Comparison of ENCODE assay signal across 1 cellular context in the genomic region with DNA sequence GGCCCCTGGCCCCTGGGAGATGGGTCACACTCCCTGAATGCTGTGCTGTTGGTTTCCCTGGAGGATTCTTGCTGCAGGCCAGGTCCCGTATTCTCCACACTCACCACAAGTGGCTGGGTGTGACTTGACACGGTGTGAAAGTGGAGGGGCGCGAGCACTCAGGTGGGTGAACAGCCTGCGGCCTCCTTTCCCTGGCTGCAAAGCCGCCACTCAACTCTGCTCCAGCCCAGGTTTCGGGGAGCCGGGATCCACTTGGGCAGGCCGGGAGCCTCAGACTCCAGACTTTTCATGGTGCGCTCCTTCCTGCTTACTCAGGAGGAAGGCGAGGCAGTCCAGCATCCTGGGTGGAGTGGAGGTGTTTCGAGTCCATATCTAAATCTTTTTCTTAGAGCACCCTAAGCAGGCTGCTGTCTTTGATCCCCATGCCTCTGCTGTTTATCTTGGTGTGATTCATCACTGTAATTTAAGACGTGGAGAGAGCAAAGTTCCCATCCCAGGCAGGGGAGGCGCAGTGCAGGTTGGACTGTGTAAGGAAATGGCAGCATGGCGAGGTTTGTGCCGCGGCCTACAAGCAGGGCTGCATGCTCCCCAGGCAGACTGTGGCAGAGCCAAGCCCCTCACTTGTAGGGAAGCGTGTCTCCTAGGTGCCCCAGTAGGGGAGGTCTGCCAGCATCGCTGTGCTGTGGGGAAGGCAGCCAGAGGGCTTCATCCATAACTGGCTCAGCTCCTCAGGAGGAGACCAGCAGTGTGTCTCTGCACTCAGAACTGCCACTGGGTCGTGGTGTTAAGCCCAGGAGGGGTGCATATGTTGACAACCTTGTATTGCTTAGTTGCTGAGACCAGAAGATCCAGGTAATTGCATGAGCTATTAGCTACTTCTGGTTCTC.
TF ChIP-seq lines count a peak whose summit lies in the region.

No MANE protein-coding gene starts in this region.

TF ChIP-seq in HepG2, 621 proteins besides CTCF, POLR2A, EP300 and RAD21:
- TF ChIP-seq, protein P1, sequence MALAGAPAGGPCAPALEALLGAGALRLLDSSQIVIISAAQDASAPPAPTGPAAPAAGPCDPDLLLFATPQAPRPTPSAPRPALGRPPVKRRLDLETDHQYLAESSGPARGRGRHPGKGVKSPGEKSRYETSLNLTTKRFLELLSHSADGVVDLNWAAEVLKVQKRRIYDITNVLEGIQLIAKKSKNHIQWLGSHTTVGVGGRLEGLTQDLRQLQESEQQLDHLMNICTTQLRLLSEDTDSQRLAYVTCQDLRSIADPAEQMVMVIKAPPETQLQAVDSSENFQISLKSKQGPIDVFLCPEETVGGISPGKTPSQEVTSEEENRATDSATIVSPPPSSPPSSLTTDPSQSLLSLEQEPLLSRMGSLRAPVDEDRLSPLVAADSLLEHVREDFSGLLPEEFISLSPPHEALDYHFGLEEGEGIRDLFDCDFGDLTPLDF (CRISPR knock-in tag; IDR thresholded peaks at IDR 0.05), result no peak
- TF ChIP-seq ZBTB33 (CRISPR knock-in tag; IDR thresholded peaks at IDR 0.05) (peak; percentile 87), FOSL2 (CRISPR knock-in tag; IDR thresholded peaks at IDR 0.05) (peak; percentile 86)
TF ChIP-seq in HepG2: peak in this region for 2.
